14 cellular contexts compared by ENCODE assay signal in the genomic region with DNA sequence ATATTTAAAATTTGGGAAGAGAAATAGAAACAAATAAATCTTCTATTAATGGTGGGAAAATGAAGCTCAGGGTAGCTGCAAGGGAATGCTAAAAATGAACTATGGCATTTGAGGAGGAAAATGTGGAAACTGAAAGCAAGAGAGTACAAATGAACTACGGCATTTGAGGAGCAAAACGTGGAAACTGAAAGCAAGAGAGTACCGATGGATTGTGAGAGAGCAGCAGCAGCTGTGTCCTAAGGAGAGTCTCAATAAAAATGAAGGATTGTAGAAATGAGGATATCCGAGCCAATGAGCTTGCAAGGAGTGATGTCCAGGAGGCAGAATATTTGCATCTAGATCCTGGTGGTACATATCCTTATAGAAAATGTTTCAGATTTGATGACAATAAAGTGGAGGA.
DNase-seq lines count a peak whose midpoint lies in the region; FAIRE-seq and TF ChIP-seq lines count a peak whose summit lies in the region.
"Had no signal": no experiment of that assay in that cellular context is flagged by ENCODE, and none has a peak within 500 bp of the region (broad histone marks: within the 10 kb centered on the region; RNA-seq: fewer than 3 reads in every experiment).

No MANE protein-coding gene starts in this region.

- H3K9me3 Mint-ChIP-seq in HFFc6 = no peaks in the 10 kb centered on the region; the same call in 1 of the 2 replicates

- peak overlapping the region; percentile 63; the same call in 1 of the 2 replicates for H3K4me3 Mint-ChIP-seq in HFFc6
- H3K4me3 Mint-ChIP-seq: H9 had no signal

- peaks cover 7% of the 10 kb centered on the region for H3K36me3 Mint-ChIP-seq in HFFc6 (ENCODE audit: low read depth)

- FAIRE-seq in urothelium cell line (lab: Jason Lieb, UNC) = no peak
- FAIRE-seq: A204.1, GM12878, HepG2, HTR-8/SVneo had no signal

- TF ChIP-seq CTCF in HFFc6 (IDR thresholded peaks at IDR 0.05) = no peak

- H3K4me1 Mint-ChIP-seq in HFFc6 (ENCODE audit: low read depth) = peaks cover 12% of the 10 kb centered on the region; the same call in 1 of the 2 replicates
- H3K4me1 Mint-ChIP-seq: H9 had no signal

- DNase-seq in AG20443 (ENCODE audit: low spot score) = peak; percentile 7
- DNase-seq in HFFc6 = no peak
- DNase-seq in RPMI7951 (ENCODE audit: low read depth) = peak; percentile 61
- peak; percentile 4 for DNase-seq in urothelium cell line (ENCODE audit: low spot score)
- DNase-seq in NOMO-1 treated with DMSO at 0.1 percent for 48 hours (lab: John Stamatoyannopoulos, UW; ENCODE audit: unreplicated experiment) = no peak
- DNase-seq in Ammon's horn (ENCODE audit: low spot score) = no peak
- DNase-seq in OCI-M1 (lab: John Stamatoyannopoulos, UW) = no peak
- DNase-seq: DMS 273 treated with DMSO at 0.1 percent for 48 hours, GOT3, H9 had no signal

- no peaks in the 10 kb centered on the region; the same call in 1 of the 2 replicates for H3K27me3 Mint-ChIP-seq in HFFc6 (ENCODE audit: insufficient read depth)

- no peak overlapping the region for H3K27ac Mint-ChIP-seq in HFFc6
- H3K27ac Mint-ChIP-seq: H9 had no signal

Comparison
In these comparisons a context has a peak if more than half of its experiments do, and no peak if none do; other contexts are left out.
1. DNase-seq: peak in AG20443 (single experiment), RPMI7951 (single experiment) and urothelium cell line (single experiment); none in HFFc6 (single experiment), NOMO-1 treated with DMSO at 0.1 percent for 48 hours (single experiment), Ammon's horn (single experiment) and OCI-M1 (single experiment).